9 cellular contexts compared by ENCODE assay signal in the genomic region with DNA sequence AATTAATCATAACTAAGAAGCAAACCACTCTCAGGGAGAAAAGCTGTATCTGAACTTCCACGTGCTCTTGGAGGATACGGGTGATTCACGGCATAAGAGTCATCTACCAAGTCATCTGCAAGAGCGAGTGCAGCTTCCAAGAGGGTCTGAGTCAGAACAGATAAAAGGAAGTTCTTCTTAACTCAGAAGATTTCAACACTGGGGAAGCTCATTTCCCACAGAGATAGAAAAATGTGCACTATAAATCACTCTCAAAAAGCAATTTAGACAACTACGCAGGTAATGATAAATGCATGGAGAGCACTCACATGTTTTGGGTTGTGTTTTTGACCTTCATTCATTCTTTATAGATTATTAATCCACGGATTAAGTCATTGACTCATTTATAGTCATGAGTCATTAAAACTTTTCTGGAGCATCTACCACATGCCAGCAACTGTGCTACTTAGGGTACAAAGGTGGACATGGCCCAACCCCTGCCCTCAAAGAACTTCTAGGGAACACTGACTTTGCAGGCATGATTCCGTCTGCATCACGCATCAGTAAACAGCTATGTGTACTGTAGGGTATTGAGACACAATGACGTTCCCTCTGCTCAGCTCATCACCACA. TPM values are rescaled to one million over a fixed set of nuclear protein-coding genes. Genes with fewer than 3 reads are reported as not detected.
DNase-seq lines count a peak whose midpoint lies in the region; ATAC-seq and TF ChIP-seq lines count a peak whose summit lies in the region.
"Had no signal": no experiment of that assay in that cellular context is flagged by ENCODE, and none has a peak within 500 bp of the region (broad histone marks: within the 10 kb centered on the region; RNA-seq: fewer than 3 reads in every experiment).

No MANE protein-coding gene starts in this region.

- peak; percentile 82 for DNase-seq in AG20443 (ENCODE audit: low spot score)
- DNase-seq in Karpas-422, result peak; percentile 30
- DNase-seq in amniotic stem cell (lab: John Stamatoyannopoulos, UW), result peak; percentile 82
- peak in 1 of 2 donors; percentile 77 for DNase-seq in left lung
- DNase-seq in T-helper 1 cell, result no peak
- no peak for DNase-seq in endodermal cell
- DNase-seq in activated gamma-delta T cell treated with Interleukin-2 at 50 U/mL for 16 hours, result no peak
- no peak for DNase-seq in CD8-positive, alpha-beta memory T cell
- DNase-seq: KBM-7 had no signal

- TF ChIP-seq CTCF in left lung (IDR thresholded peaks at IDR 0.05), result no peak
- no peak for TF ChIP-seq CTCF in endodermal cell (conservative IDR thresholded peaks at IDR 0.05)

- no peaks in the 10 kb centered on the region for H3K36me3 Mint-ChIP-seq in endodermal cell (ENCODE audit: low read depth)
- no peaks in the 10 kb centered on the region for H3K36me3 Mint-ChIP-seq in CD8-positive, alpha-beta memory T cell

- 91 to 93% methylated on average over 9 of the region's 9 CpGs for WGBS in endodermal cell (ENCODE audit: insufficient coverage in 1 of 2, insufficient read length in 1 of 2), 2 experiments

- H3K4me3 ChIP-seq in Karpas-422 (ENCODE audit: low read length) (no peak overlapping the region), left lung (no peak overlapping the region), endodermal cell (ENCODE audit: low read length) (no peak overlapping the region)
- H3K4me3 ChIP-seq in CD8-positive, alpha-beta memory T cell (ENCODE audit: low read length), result no peak overlapping the region

- no peaks in the 10 kb centered on the region for H3K9me3 Mint-ChIP-seq in endodermal cell
- H3K9me3 Mint-ChIP-seq in CD8-positive, alpha-beta memory T cell, result peaks cover 0 to 4% (median 0%) of the 10 kb centered on the region in 5 donors

- no peaks in the 10 kb centered on the region for H3K4me1 Mint-ChIP-seq in endodermal cell
- no peaks in the 10 kb centered on the region for H3K4me1 Mint-ChIP-seq in CD8-positive, alpha-beta memory T cell

- POLR2A ChIA-PET in CD8-positive, alpha-beta memory T cell (lab: Charles Lee), result no interaction called here

- H3K27me3 Mint-ChIP-seq in endodermal cell (ENCODE audit: insufficient read depth), result peaks cover 2% of the 10 kb centered on the region
- H3K27me3 Mint-ChIP-seq in CD8-positive, alpha-beta memory T cell, result no peaks in the 10 kb centered on the region

- H2AFZ ChIP-seq in Karpas-422 (ENCODE audit: low read length), result no peak overlapping the region

- H4K20me1 ChIP-seq in Karpas-422 (ENCODE audit: insufficient read depth, low read depth, low read length), result no peaks in the 10 kb centered on the region

- H3K4me3 Mint-ChIP-seq in endodermal cell, result no peak overlapping the region
- no peak overlapping the region for H3K4me3 Mint-ChIP-seq in CD8-positive, alpha-beta memory T cell

- no peaks in the 10 kb centered on the region for H3K79me2 ChIP-seq in Karpas-422 (ENCODE audit: low read length)

- H3K27ac ChIP-seq in Karpas-422 (ENCODE audit: low read length) (no peak overlapping the region), left lung (peak overlapping the region; percentile 49 to 93), endodermal cell (ENCODE audit: low read depth, low read length) (no peak overlapping the region)
- no peak overlapping the region for H3K27ac ChIP-seq in CD8-positive, alpha-beta memory T cell (ENCODE audit: low read depth, low read length)

- intact Hi-C loops in left lung (cut with DNase I), result no loop called here

- no peak overlapping the region for H3K4me2 ChIP-seq in Karpas-422 (ENCODE audit: low read depth, low read length, poor library complexity, severe bottlenecking)

- no peaks in the 10 kb centered on the region for H3K36me3 ChIP-seq in Karpas-422 (ENCODE audit: insufficient read depth, low read length)
- H3K36me3 ChIP-seq in left lung, result no peaks in the 10 kb centered on the region
- no peaks in the 10 kb centered on the region for H3K36me3 ChIP-seq in endodermal cell (ENCODE audit: control insufficient read depth, insufficient read depth, low read length)
- no peaks in the 10 kb centered on the region for H3K36me3 ChIP-seq in CD8-positive, alpha-beta memory T cell (ENCODE audit: insufficient read depth, low read length)

- no peak overlapping the region for H3K9ac ChIP-seq in Karpas-422 (ENCODE audit: low read length)
- H3K9ac ChIP-seq in endodermal cell (ENCODE audit: extremely low read depth, low read length, poor library complexity, severe bottlenecking), result no peak overlapping the region

- CTCF ChIA-PET in CD8-positive, alpha-beta memory T cell (lab: Charles Lee), result no interaction called here

- H3K27me3 ChIP-seq in Karpas-422 (ENCODE audit: low read length), result no peaks in the 10 kb centered on the region
- H3K27me3 ChIP-seq in left lung, result no peaks in the 10 kb centered on the region
- no peaks in the 10 kb centered on the region for H3K27me3 ChIP-seq in endodermal cell (ENCODE audit: control insufficient read depth, insufficient read depth, low read length, poor library complexity, severe bottlenecking)
- H3K27me3 ChIP-seq in CD8-positive, alpha-beta memory T cell (ENCODE audit: insufficient read depth, low read length, poor library complexity, severe bottlenecking), result no peaks in the 10 kb centered on the region

- H3K9me3 ChIP-seq in Karpas-422 (ENCODE audit: low read length) (no peaks in the 10 kb centered on the region), left lung (no peaks in the 10 kb centered on the region), endodermal cell (ENCODE audit: control insufficient read depth, low read length) (no peaks in the 10 kb centered on the region)
- H3K9me3 ChIP-seq in CD8-positive, alpha-beta memory T cell (ENCODE audit: low read length), result no peaks in the 10 kb centered on the region

- H3K9me2 ChIP-seq in Karpas-422 (replicated peaks; ENCODE audit: insufficient read depth, low read length), result no peaks in the 10 kb centered on the region

- peaks cover 5% of the 10 kb centered on the region for H3K4me1 ChIP-seq in Karpas-422 (ENCODE audit: low read length)
- H3K4me1 ChIP-seq in left lung, result peaks cover 4 to 98% of the 10 kb centered on the region in 2 donors
- H3K4me1 ChIP-seq in endodermal cell (ENCODE audit: control insufficient read depth, insufficient read depth, low read length), result no peaks in the 10 kb centered on the region
- H3K4me1 ChIP-seq in CD8-positive, alpha-beta memory T cell (ENCODE audit: insufficient read depth, low read length), result no peaks in the 10 kb centered on the region

- ATAC-seq in left lung, result peak; percentile 79

- no peak overlapping the region for H3K27ac Mint-ChIP-seq in endodermal cell
- H3K27ac Mint-ChIP-seq in CD8-positive, alpha-beta memory T cell, result no peak overlapping the region

RNA-seq across cellular contexts. Expression of a gene that starts 20.8 kb away (rescaled TPM):
- total RNA-seq in Karpas-422 (2014; rRNA removed; shearing (Covaris generic); ENCODE audit: low replicate concordance), result not detected in 2 replicates
- total RNA-seq in left lung (100 to 1,000 TPM in 1 of 2 donors, 10 to 100 TPM in 1; 87.3 to 103 TPM), endodermal cell (not detected)
- not detected for polyA plus RNA-seq in endodermal cell (2013, experiment 1 of 2)
- polyA plus RNA-seq in endodermal cell (2013, experiment 2 of 2), result not detected
- not detected for total RNA-seq in CD8-positive, alpha-beta memory T cell
- polyA plus RNA-seq in CD8-positive, alpha-beta memory T cell, result not detected

Comparison
In these comparisons a context has a peak if more than half of its experiments do, and no peak if none do; other contexts are left out.
1. DNase-seq: peak in AG20443 (single experiment), Karpas-422 (single experiment) and amniotic stem cell (single experiment); none in T-helper 1 cell (0 of 5), endodermal cell (single experiment), activated gamma-delta T cell treated with Interleukin-2 at 50 U/mL for 16 hours (single experiment) and CD8-positive, alpha-beta memory T cell (0 of 5).
2. H3K27ac ChIP-seq: peak in left lung (2 of 2); none in Karpas-422 (single experiment), endodermal cell (single experiment) and CD8-positive, alpha-beta memory T cell (single experiment).
3. RNA of a gene that starts 20.8 kb away (total RNA-seq): 87.3 to 103 TPM in left lung; not detected in CD8-positive, alpha-beta memory T cell, not detected in endodermal cell and not detected in Karpas-422; every median in the first group is over 10 times any median in the second.